21 cellular contexts compared by ENCODE assay signal in the genomic region with DNA sequence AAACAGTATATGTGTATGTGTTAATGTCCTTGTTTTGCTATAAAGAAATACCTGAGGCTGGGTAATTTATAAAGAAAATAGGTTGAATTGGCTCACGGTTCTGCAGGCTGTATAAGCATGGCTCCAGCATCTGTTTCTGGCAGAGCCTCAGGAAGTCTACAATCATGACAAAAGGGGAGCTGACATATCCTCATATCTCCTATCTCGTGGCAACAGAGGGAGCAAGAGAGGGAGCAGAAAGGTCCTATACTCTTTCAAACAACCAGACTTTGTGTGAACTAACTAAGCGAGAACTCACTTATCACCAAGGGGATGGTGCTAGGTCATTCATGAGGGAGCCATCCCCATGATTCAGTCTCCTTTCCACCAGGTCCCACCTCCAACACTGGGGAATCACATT.
"Had no signal": no experiment of that assay in that cellular context is flagged by ENCODE, and none has a peak within 500 bp of the region (broad histone marks: within the 10 kb centered on the region; RNA-seq: fewer than 3 reads in every experiment).

No MANE protein-coding gene starts in this region.

- H3K4me1 Mint-ChIP-seq: activated naive CD8-positive, alpha-beta T cell treated with anti-CD3 and anti-CD28 coated beads, Interleukin-2, amount 50 U/mL, for 24 hours; nephron progenitor cell had no signal

- H3K36me3 Mint-ChIP-seq: brain had no signal

- DNase-seq: activated CD4-positive, alpha-beta T cell treated with anti-CD3 and anti-CD28 coated beads, Interleukin-2, amount 50 U/mL, for 1 hour; activated CD8-positive, alpha-beta memory T cell treated with anti-CD3 and anti-CD28 coated beads, Interleukin-2, amount 50 U/mL, for 4 hours; activated naive CD4-positive, alpha-beta T cell treated with anti-CD3 and anti-CD28 coated beads for 36 hours; activated naive CD8-positive, alpha-beta T cell treated with anti-CD3 and anti-CD28 coated beads, Interleukin-2, amount 50 U/mL, for 24 hours; activated T-cell treated with anti-CD3 and anti-CD28 coated beads, Interleukin-2, amount 50 U/mL, for 4 hours; anterior cingulate cortex; central memory CD4-positive, alpha-beta T cell; colonic mucosa; left colon; lower lobe of right lung; midbrain; nephron progenitor cell; nucleus accumbens; sigmoid colon; stimulated activated naive CD4-positive, alpha-beta T cell treated with Interleukin-2 at 50 U/mL for 16 hours; transverse colon; uterus had no signal

- H3K27ac Mint-ChIP-seq: activated naive CD4-positive, alpha-beta T cell treated with anti-CD3 and anti-CD28 coated beads for 36 hours; activated naive CD8-positive, alpha-beta T cell treated with anti-CD3 and anti-CD28 coated beads, Interleukin-2, amount 50 U/mL, for 24 hours; nephron progenitor cell; T-helper 2 cell treated with Interferon-gamma antibody and Interleukin-4, amounts not matched to agents 5 μg/mL and 100 μg/mL, for 36 hours had no signal

- H3K27me3 Mint-ChIP-seq: activated naive CD8-positive, alpha-beta T cell treated with anti-CD3 and anti-CD28 coated beads, Interleukin-2, amount 50 U/mL, for 24 hours; brain had no signal

- H3K4me3 Mint-ChIP-seq: activated naive CD4-positive, alpha-beta T cell treated with anti-CD3 and anti-CD28 coated beads for 36 hours; activated naive CD8-positive, alpha-beta T cell treated with anti-CD3 and anti-CD28 coated beads, Interleukin-2, amount 50 U/mL, for 24 hours; activated T-cell treated with anti-CD3 and anti-CD28 coated beads, Interleukin-2, amount 50 U/mL, for 4 hours; brain; nephron progenitor cell; T-helper 2 cell treated with Interferon-gamma antibody and Interleukin-4, amounts not matched to agents 5 μg/mL and 100 μg/mL, for 36 hours had no signal

- H3K9me3 Mint-ChIP-seq: activated naive CD4-positive, alpha-beta T cell treated with anti-CD3 and anti-CD28 coated beads for 36 hours; activated naive CD8-positive, alpha-beta T cell treated with anti-CD3 and anti-CD28 coated beads, Interleukin-2, amount 50 U/mL, for 24 hours; activated T-cell treated with anti-CD3 and anti-CD28 coated beads, Interleukin-2, amount 50 U/mL, for 4 hours; brain; nephron progenitor cell; T-helper 2 cell treated with Interferon-gamma antibody and Interleukin-4, amounts not matched to agents 5 μg/mL and 100 μg/mL, for 36 hours had no signal

- ATAC-seq: activated CD4-positive, CD25-positive, alpha-beta regulatory T cell treated with anti-CD3 and anti-CD28 coated beads, Interleukin-2, amount 50 U/mL, for 24 hours; activated naive CD8-positive, alpha-beta T cell treated with anti-CD3 and anti-CD28 coated beads, Interleukin-2, amount 50 U/mL, for 24 hours; activated T-cell treated with anti-CD3 and anti-CD28 coated beads, Interleukin-2, amount 50 U/mL, for 4 hours; left colon; lower lobe of right lung had no signal

- FAIRE-seq: islet of Langerhans had no signal
